ENCODE assay signal across 8 cellular contexts in genomic region chr7:100477871-100478248, GRCh38. TPM values are rescaled to one million over a fixed set of nuclear protein-coding genes. Genes with fewer than 3 reads are reported as not detected.
DNase-seq lines count a peak whose midpoint lies in the region; ATAC-seq, FAIRE-seq and TF ChIP-seq lines count a peak whose summit lies in the region.

No MANE protein-coding gene starts in this region.

- H3K9me1 ChIP-seq in keratinocyte (ENCODE audit: control insufficient read depth, extremely low read depth, insufficient read depth, low read length) = no peaks in the 10 kb centered on the region

- peaks cover 29% of the 10 kb centered on the region for H3K36me3 Mint-ChIP-seq in T-helper 1 cell treated with Interleukin-12 subunit alpha and Interleukin-12 subunit beta and Interleukin-4 antibody, amounts not matched to agents 30 μg/mL and 1 μg/mL, for 36 hours (ENCODE audit: low read depth)
- peaks cover 23% of the 10 kb centered on the region for H3K36me3 Mint-ChIP-seq in activated naive CD8-positive, alpha-beta T cell treated with anti-CD3 and anti-CD28 coated beads for 36 hours

- H3K27me3 ChIP-seq in keratinocyte (ENCODE audit: control insufficient read depth, extremely low read depth, insufficient read depth, low read length) = no peaks in the 10 kb centered on the region
- H3K27me3 ChIP-seq in subcutaneous abdominal adipose tissue (ENCODE audit: control insufficient read depth in 5 of 5, insufficient read depth in 4 of 5, low read length in 5 of 5) = no peaks in the 10 kb centered on the region

- H3K27me3 Mint-ChIP-seq in T-helper 1 cell treated with Interleukin-12 subunit alpha and Interleukin-12 subunit beta and Interleukin-4 antibody, amounts not matched to agents 30 μg/mL and 1 μg/mL, for 36 hours (ENCODE audit: low read depth) = peaks cover 3% of the 10 kb centered on the region
- no peaks in the 10 kb centered on the region for H3K27me3 Mint-ChIP-seq in activated naive CD8-positive, alpha-beta T cell treated with anti-CD3 and anti-CD28 coated beads for 36 hours

- ATAC-seq in GM19023 (IDR thresholded peaks at IDR 0.05; ENCODE audit: unreplicated experiment) (no peak), HG03520 (IDR thresholded peaks at IDR 0.05; ENCODE audit: unreplicated experiment) (no peak)

- dilution Hi-C loops in keratinocyte (cut with MboI; ENCODE audit: extremely low pct_ligation_motif_present, low sequenced_read_pairs) = no loop called here

- no peak for FAIRE-seq in keratinocyte (lab: Jason Lieb, UNC)

- H2AFZ ChIP-seq in keratinocyte (ENCODE audit: control insufficient read depth, low read length) = no peak overlapping the region

- H3K4me3 Mint-ChIP-seq in T-helper 1 cell treated with Interleukin-12 subunit alpha and Interleukin-12 subunit beta and Interleukin-4 antibody, amounts not matched to agents 30 μg/mL and 1 μg/mL, for 36 hours = peak overlapping the region; percentile 98
- H3K4me3 Mint-ChIP-seq in activated naive CD8-positive, alpha-beta T cell treated with anti-CD3 and anti-CD28 coated beads for 36 hours = peak overlapping the region; percentile 83

- H3K36me3 ChIP-seq in keratinocyte (ENCODE audit: control insufficient read depth in 2 of 2, extremely low read depth in 1 of 2, insufficient read depth in 2 of 2, low read length in 2 of 2) = peaks cover 0 to 6% of the 10 kb centered on the region in 2 experiments
- H3K36me3 ChIP-seq in subcutaneous abdominal adipose tissue (ENCODE audit: control insufficient read depth in 5 of 5, insufficient read depth in 5 of 5, low read length in 5 of 5) = peaks cover 0 to 10% (median 9%) of the 10 kb centered on the region in 5 donors

- H3K9me3 ChIP-seq in keratinocyte (ENCODE audit: control insufficient read depth, low read depth, low read length) (no peaks in the 10 kb centered on the region), subcutaneous abdominal adipose tissue (ENCODE audit: control insufficient read depth in 5 of 5, low read length in 5 of 5) (no peaks in the 10 kb centered on the region)

- no peaks in the 10 kb centered on the region for H4K20me1 ChIP-seq in keratinocyte (ENCODE audit: control insufficient read depth, extremely low read depth, insufficient read depth, low read length)

- peaks cover 35% of the 10 kb centered on the region for H3K4me1 Mint-ChIP-seq in T-helper 1 cell treated with Interleukin-12 subunit alpha and Interleukin-12 subunit beta and Interleukin-4 antibody, amounts not matched to agents 30 μg/mL and 1 μg/mL, for 36 hours (ENCODE audit: low read depth)
- peaks cover 46% of the 10 kb centered on the region for H3K4me1 Mint-ChIP-seq in activated naive CD8-positive, alpha-beta T cell treated with anti-CD3 and anti-CD28 coated beads for 36 hours

- DNase-seq in T-helper 1 cell (no peak), keratinocyte (ENCODE audit: low read depth, low spot score) (no peak), NCI-H2029 (lab: John Stamatoyannopoulos, UW) (no peak)
- no peak for DNase-seq in activated naive CD8-positive, alpha-beta T cell treated with anti-CD3 and anti-CD28 coated beads for 36 hours

- H3K9ac ChIP-seq in keratinocyte (ENCODE audit: control insufficient read depth, extremely low read depth, insufficient read depth, low read length) (peak overlapping the region; percentile 89), subcutaneous abdominal adipose tissue (ENCODE audit: low read length in 5 of 5) (peak overlapping the region; percentile 38 to 95 (median 92))

- peak overlapping the region; percentile 94 for H3K27ac Mint-ChIP-seq in T-helper 1 cell treated with Interleukin-12 subunit alpha and Interleukin-12 subunit beta and Interleukin-4 antibody, amounts not matched to agents 30 μg/mL and 1 μg/mL, for 36 hours
- H3K27ac Mint-ChIP-seq in activated naive CD8-positive, alpha-beta T cell treated with anti-CD3 and anti-CD28 coated beads for 36 hours = peak overlapping the region; percentile 92

- H3K4me3 ChIP-seq in keratinocyte (ENCODE audit: control insufficient read depth in 2 of 3, extremely low read depth in 1 of 3, insufficient read depth in 2 of 3, low read depth in 1 of 3, low read length in 3 of 3) (peak overlapping the region; percentile 84 to 93 (median 89)), subcutaneous abdominal adipose tissue (ENCODE audit: low read depth in 1 of 5, low read length in 5 of 5) (peak overlapping the region; percentile 87 to 94 (median 89))

- no peak for TF ChIP-seq CTCF in keratinocyte (optimal IDR thresholded peaks at IDR 0.05 in 1 of 3, IDR thresholded peaks at IDR 0.05 in 1 of 3, conservative IDR thresholded peaks at IDR 0.05 in 1 of 3; ENCODE audit: extremely low read depth in 1 of 3, insufficient read depth in 2 of 3, low read length in 3 of 3)

- H3K27ac ChIP-seq in keratinocyte (ENCODE audit: control insufficient read depth, insufficient read depth, low read length) (no peak overlapping the region), subcutaneous abdominal adipose tissue (ENCODE audit: low read depth, low read length) (peak overlapping the region; percentile 89)

- H3K4me1 ChIP-seq in keratinocyte (ENCODE audit: control insufficient read depth, extremely low read depth, insufficient read depth, low read length) (peaks cover 26% of the 10 kb centered on the region), subcutaneous abdominal adipose tissue (ENCODE audit: control insufficient read depth in 5 of 5, insufficient read depth in 5 of 5, low read length in 5 of 5) (peaks cover 12 to 55% (median 46%) of the 10 kb centered on the region in 5 donors)

- H3K79me2 ChIP-seq in keratinocyte (ENCODE audit: control insufficient read depth, insufficient read depth, low read length) = peaks cover 33% of the 10 kb centered on the region

- H3K4me2 ChIP-seq in keratinocyte (ENCODE audit: control insufficient read depth, extremely low read depth, insufficient read depth, low read depth, low read length) = peak overlapping the region; percentile 81

- H3K9me3 Mint-ChIP-seq in T-helper 1 cell treated with Interleukin-12 subunit alpha and Interleukin-12 subunit beta and Interleukin-4 antibody, amounts not matched to agents 30 μg/mL and 1 μg/mL, for 36 hours = no peaks in the 10 kb centered on the region
- H3K9me3 Mint-ChIP-seq in activated naive CD8-positive, alpha-beta T cell treated with anti-CD3 and anti-CD28 coated beads for 36 hours = no peaks in the 10 kb centered on the region

RNA-seq across cellular contexts. Expression of gene TSC22D4, which starts 1.2 kb away (rescaled TPM):
- total RNA-seq in activated naive CD8-positive, alpha-beta T cell treated with anti-CD3 and anti-CD28 coated beads for 36 hours = 10 to 100 TPM; 81.4 to 83.7 TPM
- polyA plus RNA-seq in keratinocyte = 8.4 to 16.6 TPM (median 9.1 TPM) in 3 replicates
- 7.3 TPM for polyA plus RNA-seq in keratinocyte (2011; ENCODE audit: low read depth)
- polyA plus RNA-seq in keratinocyte (2011; cell fraction: cytosol; rRNA removed) = 9.4 and 20.9 TPM in 2 replicates
- 22.5 and 30.0 TPM in 2 replicates for polyA plus RNA-seq in keratinocyte (2011; cell fraction: nucleus; rRNA removed)
- 23.1 and 23.2 TPM in 2 replicates for polyA plus RNA-seq in keratinocyte (2012; ENCODE audit: low replicate concordance)
- polyA minus RNA-seq in keratinocyte = 6.6 to 18.2 TPM (median 7.0 TPM) in 3 replicates
- polyA minus RNA-seq in keratinocyte (2011; cell fraction: cytosol; rRNA and poly(A)+ RNA removed) = 31.5 TPM
- 14.6 and 17.1 TPM in 2 replicates for polyA minus RNA-seq in keratinocyte (2011; cell fraction: nucleus; rRNA and poly(A)+ RNA removed)

RNA-seq across cellular contexts. Expression of gene NYAP1, which starts 5.9 kb away (rescaled TPM):
- total RNA-seq in activated naive CD8-positive, alpha-beta T cell treated with anti-CD3 and anti-CD28 coated beads for 36 hours = under 1 TPM; 0.29 to 0.34 TPM
- 0.16 to 0.48 TPM (median 0.16 TPM) in 3 replicates for polyA plus RNA-seq in keratinocyte
- not detected for polyA plus RNA-seq in keratinocyte (2011; ENCODE audit: low read depth)
- 0.06 and 0.48 TPM in 2 replicates for polyA plus RNA-seq in keratinocyte (2011; cell fraction: cytosol; rRNA removed)
- polyA plus RNA-seq in keratinocyte (2011; cell fraction: nucleus; rRNA removed) = 0.37 and 1.0 TPM in 2 replicates
- 0.36 TPM in 1 of 2 replicates, not detected in the other for polyA plus RNA-seq in keratinocyte (2012; ENCODE audit: low replicate concordance)
- not detected in 3 replicates for polyA minus RNA-seq in keratinocyte
- polyA minus RNA-seq in keratinocyte (2011; cell fraction: cytosol; rRNA and poly(A)+ RNA removed) = 1.9 TPM
- polyA minus RNA-seq in keratinocyte (2011; cell fraction: nucleus; rRNA and poly(A)+ RNA removed) = 0.23 and 0.42 TPM in 2 replicates

RNA-seq across cellular contexts. Expression of gene SPACDR, which starts 13.8 kb away (rescaled TPM):
- total RNA-seq in activated naive CD8-positive, alpha-beta T cell treated with anti-CD3 and anti-CD28 coated beads for 36 hours = 1 to 10 TPM; 1.0 to 1.5 TPM
- polyA plus RNA-seq in keratinocyte = 0.24 to 0.54 TPM (median 0.37 TPM) in 3 replicates
- polyA plus RNA-seq in keratinocyte (2011; ENCODE audit: low read depth) = not detected
- polyA plus RNA-seq in keratinocyte (2011; cell fraction: cytosol; rRNA removed) = 0.61 and 0.64 TPM in 2 replicates
- 2.1 TPM in 2 replicates for polyA plus RNA-seq in keratinocyte (2011; cell fraction: nucleus; rRNA removed)
- 0.30 and 1.3 TPM in 2 replicates for polyA plus RNA-seq in keratinocyte (2012; ENCODE audit: low replicate concordance)
- 0.53 to 1.7 TPM (median 1.4 TPM) in 3 replicates for polyA minus RNA-seq in keratinocyte
- not detected for polyA minus RNA-seq in keratinocyte (2011; cell fraction: cytosol; rRNA and poly(A)+ RNA removed)
- polyA minus RNA-seq in keratinocyte (2011; cell fraction: nucleus; rRNA and poly(A)+ RNA removed) = not detected in 2 replicates

RNA-seq across cellular contexts. Expression of gene PPP1R35, which starts 41.6 kb away (rescaled TPM):
- 10 to 100 TPM; 45.7 to 46.4 TPM for total RNA-seq in activated naive CD8-positive, alpha-beta T cell treated with anti-CD3 and anti-CD28 coated beads for 36 hours
- 12.2 to 15.3 TPM (median 13.3 TPM) in 3 replicates for polyA plus RNA-seq in keratinocyte
- polyA plus RNA-seq in keratinocyte (2011; ENCODE audit: low read depth) = 2.2 TPM
- polyA plus RNA-seq in keratinocyte (2011; cell fraction: cytosol; rRNA removed) = 7.4 and 15.5 TPM in 2 replicates
- polyA plus RNA-seq in keratinocyte (2011; cell fraction: nucleus; rRNA removed) = 18.8 and 27.4 TPM in 2 replicates
- 21.6 and 22.8 TPM in 2 replicates for polyA plus RNA-seq in keratinocyte (2012; ENCODE audit: low replicate concordance)
- 2.2 to 3.6 TPM (median 3.1 TPM) in 3 replicates for polyA minus RNA-seq in keratinocyte
- 21.1 TPM for polyA minus RNA-seq in keratinocyte (2011; cell fraction: cytosol; rRNA and poly(A)+ RNA removed)
- 4.0 and 5.8 TPM in 2 replicates for polyA minus RNA-seq in keratinocyte (2011; cell fraction: nucleus; rRNA and poly(A)+ RNA removed)

RNA-seq across cellular contexts. Expression of gene MEPCE, which starts 48.2 kb away (rescaled TPM):
- total RNA-seq in activated naive CD8-positive, alpha-beta T cell treated with anti-CD3 and anti-CD28 coated beads for 36 hours = 10 to 100 TPM; 60.1 to 65.4 TPM
- polyA plus RNA-seq in keratinocyte = 10.6 to 14.7 TPM (median 10.8 TPM) in 3 replicates
- 7.9 TPM for polyA plus RNA-seq in keratinocyte (2011; ENCODE audit: low read depth)
- polyA plus RNA-seq in keratinocyte (2011; cell fraction: cytosol; rRNA removed) = 6.6 and 10.3 TPM in 2 replicates
- 20.1 and 26.0 TPM in 2 replicates for polyA plus RNA-seq in keratinocyte (2011; cell fraction: nucleus; rRNA removed)
- 19.7 and 22.2 TPM in 2 replicates for polyA plus RNA-seq in keratinocyte (2012; ENCODE audit: low replicate concordance)
- polyA minus RNA-seq in keratinocyte = 18.5 to 33.5 TPM (median 19.0 TPM) in 3 replicates
- 18.2 TPM for polyA minus RNA-seq in keratinocyte (2011; cell fraction: cytosol; rRNA and poly(A)+ RNA removed)
- 15.1 and 15.7 TPM in 2 replicates for polyA minus RNA-seq in keratinocyte (2011; cell fraction: nucleus; rRNA and poly(A)+ RNA removed)
